8 cellular contexts compared by ENCODE assay signal in the genomic region with DNA sequence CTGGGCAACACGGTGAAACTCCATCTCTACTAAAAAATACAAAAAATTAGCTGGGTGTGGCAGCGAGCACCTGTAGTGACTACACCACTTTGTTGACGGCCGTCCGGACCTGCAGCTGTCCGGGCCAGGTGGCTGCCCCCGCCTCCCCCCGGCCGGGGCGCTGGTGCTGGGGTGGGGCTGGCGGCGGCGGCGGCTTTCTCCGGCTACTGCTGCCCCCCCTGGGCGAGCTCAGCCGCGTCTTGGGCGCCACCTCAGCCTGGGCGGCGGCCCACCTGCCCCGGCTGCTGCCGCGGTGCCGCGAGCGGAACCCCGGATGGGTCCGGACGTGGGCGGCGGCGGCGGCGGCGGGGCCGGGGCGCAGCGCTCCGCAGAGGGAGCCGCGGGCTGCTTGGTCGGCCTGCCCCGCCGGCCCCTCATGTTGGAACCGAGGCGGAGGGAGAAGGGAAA. TPM values are rescaled to one million over a fixed set of nuclear protein-coding genes. Genes with fewer than 3 reads are reported as not detected.
A peak's percentile ranks its signal among the peaks of the same experiment; 100 is the strongest.
DNase-seq lines count a peak whose midpoint lies in the region; ATAC-seq and TF ChIP-seq lines count a peak whose summit lies in the region.
"Not testable (repeated sequence)": the region's sequence is repeated elsewhere in the genome, so short reads cannot be mapped to it uniquely, and the experiment has no call there.

No MANE protein-coding gene starts in this region.

- H3K27ac Mint-ChIP-seq in activated naive CD8-positive, alpha-beta T cell treated with anti-CD3 and anti-CD28 coated beads, Interleukin-2, amount 10 ng/mL, durations not matched to agents 7 days and 5 days, result peak overlapping the region; percentile 84
- H3K27ac Mint-ChIP-seq in neural crest cell (ENCODE audit: unreplicated experiment), result peak overlapping the region; percentile 94

- not testable (repeated sequence) for TF ChIP-seq EP300 in stomach (IDR thresholded peaks at IDR 0.05)

- not testable (repeated sequence) for TF ChIP-seq POLR2A in stomach (IDR thresholded peaks at IDR 0.05)

- not testable (repeated sequence) for TF ChIP-seq CTCF in neural crest cell (conservative IDR thresholded peaks at IDR 0.05); stomach (IDR thresholded peaks at IDR 0.05)

- not testable (repeated sequence) for ATAC-seq in activated naive CD8-positive, alpha-beta T cell treated with anti-CD3 and anti-CD28 coated beads, Interleukin-2, amount 10 ng/mL, durations not matched to agents 7 days and 5 days (ENCODE audit: low read depth)

- H3K9me2 ChIP-seq in GM23248 (ENCODE audit: insufficient read depth), result not testable (repeated sequence)

- not testable (repeated sequence) for H3K27me3 Mint-ChIP-seq in activated naive CD8-positive, alpha-beta T cell treated with anti-CD3 and anti-CD28 coated beads, Interleukin-2, amount 10 ng/mL, durations not matched to agents 7 days and 5 days; neural crest cell (ENCODE audit: low read depth)

- in situ Hi-C loops in GM23248 (cut with MboI), result not testable (repeated sequence)

- H3K36me3 Mint-ChIP-seq in activated naive CD8-positive, alpha-beta T cell treated with anti-CD3 and anti-CD28 coated beads, Interleukin-2, amount 10 ng/mL, durations not matched to agents 7 days and 5 days; neural crest cell (ENCODE audit: low read depth): not testable (repeated sequence)

- intact Hi-C loops in head of caudate nucleus (cut with DNase I); stomach (cut with DNase I; ENCODE audit: low total_unique reads): not testable (repeated sequence)

- not testable (repeated sequence) for H4K20me1 ChIP-seq in GM23248 (ENCODE audit: insufficient read depth)

- peak overlapping the region; percentile 83; the same call in 1 of the 2 replicates for H2AFZ ChIP-seq in GM23248

- POLR2A ChIA-PET in activated naive CD8-positive, alpha-beta T cell treated with anti-CD3 and anti-CD28 coated beads, Interleukin-2, amount 10 ng/mL, durations not matched to agents 7 days and 5 days (lab: Charles Lee), result interaction anchor here (1.2 to 1.7 kb wide), 3 partner anchors 41 to 182 kb away, joined by 4 to 6 read pairs (median 4); no protein-coding TSS in a partner anchor

- H3F3A ChIP-seq in GM23248 (ENCODE audit: insufficient read depth), result not testable (repeated sequence)

- H3K36me3 ChIP-seq in ES-I3 (ENCODE audit: insufficient read depth, low read length); GM23248 (ENCODE audit: low read depth); stomach: not testable (repeated sequence)

- H3K4me1 ChIP-seq in ES-I3 (ENCODE audit: insufficient read depth, low read length); GM23248 (ENCODE audit: insufficient read depth): not testable (repeated sequence)
- peaks cover 0 to 18% (median 9%) of the 10 kb centered on the region in 4 donors for H3K4me1 ChIP-seq in stomach

- not testable (repeated sequence) for H3K9me3 ChIP-seq in ES-I3 (ENCODE audit: control insufficient read depth, insufficient read depth, low read length); GM23248 (ENCODE audit: low read depth); stomach

- H3K4me2 ChIP-seq in GM23248 (ENCODE audit: unreplicated experiment), result peak overlapping the region; percentile 78

- peaks cover 17% of the 10 kb centered on the region for H3K4me1 Mint-ChIP-seq in activated naive CD8-positive, alpha-beta T cell treated with anti-CD3 and anti-CD28 coated beads, Interleukin-2, amount 10 ng/mL, durations not matched to agents 7 days and 5 days
- not testable (repeated sequence) for H3K4me1 Mint-ChIP-seq in neural crest cell

- not testable (repeated sequence) for H3K9me3 Mint-ChIP-seq in activated naive CD8-positive, alpha-beta T cell treated with anti-CD3 and anti-CD28 coated beads, Interleukin-2, amount 10 ng/mL, durations not matched to agents 7 days and 5 days; neural crest cell

- not testable (repeated sequence) for H3K79me2 ChIP-seq in GM23248 (ENCODE audit: insufficient read depth)

- H3K4me3 ChIP-seq in GM23248 (peak overlapping the region; percentile 79), stomach (peak overlapping the region; percentile 51 to 92 (median 75))

- DNase-seq in GM23248, result peak; percentile 49
- peak; percentile 36 for DNase-seq in HT1080 (ENCODE audit: low read depth)
- peak; percentile 9 for DNase-seq in SIG-M5 treated with dmso at 0.1 percent for 504 hours (lab: John Stamatoyannopoulos, UW; ENCODE audit: unreplicated experiment)
- DNase-seq in activated naive CD8-positive, alpha-beta T cell treated with anti-CD3 and anti-CD28 coated beads, Interleukin-2, amount 10 ng/mL, durations not matched to agents 7 days and 5 days; neural crest cell (ENCODE audit: low read depth, low spot score): not testable (repeated sequence)
- DNase-seq in head of caudate nucleus, result peak in 38 of 42 donors; percentile 18 to 76 (median 56)
- peak; percentile 68 for DNase-seq in stomach

- H3K27me3 ChIP-seq in GM23248 (replicated peaks; ENCODE audit: insufficient read depth); stomach: not testable (repeated sequence)

- peak overlapping the region; percentile 83 for H3K4me3 Mint-ChIP-seq in activated naive CD8-positive, alpha-beta T cell treated with anti-CD3 and anti-CD28 coated beads, Interleukin-2, amount 10 ng/mL, durations not matched to agents 7 days and 5 days
- peak overlapping the region; percentile 94 for H3K4me3 Mint-ChIP-seq in neural crest cell

- peak overlapping the region; percentile 85; the same call in 1 of the 2 replicates for H3K9ac ChIP-seq in ES-I3 (ENCODE audit: low read depth, low read length)
- H3K9ac ChIP-seq in GM23248, result peak overlapping the region; percentile 84

- H3K27ac ChIP-seq in GM23248 (peak overlapping the region; percentile 62), stomach (peak overlapping the region; percentile 95 to 99 (median 97))

- 1 to 3% methylated on average over 19 to 35 of the region's 47 CpGs for WGBS in GM23248 (ENCODE audit: low coverage in 1 of 2, low lambda C conversion rate in 2 of 2, missing lambda C conversion rate in 2 of 2), 2 experiments
- WGBS in stomach, 5 donors, result 0% methylated on average over 2 to 47 of the region's 47 CpGs

RNA-seq across cellular contexts. Expression of a gene that starts 0.4 kb away (rescaled TPM):
- 3.1 and 5.6 TPM in 2 replicates for total RNA-seq in GM23248 (2014; rRNA removed; shearing (Covaris generic))
- polyA plus RNA-seq in GM23248 (2016; fragmentation: Nextera tagmentation; extraction: Ambion mirVana), result 3.0 and 5.7 TPM in 2 replicates
- 1.3 and 2.0 TPM in 2 replicates for total RNA-seq in HT1080 (2014; rRNA removed; shearing (Covaris generic))
- polyA plus RNA-seq in HT1080 (2015; cell fraction: cytosol; rRNA removed), result 0.15 and 0.46 TPM in 2 replicates
- polyA plus RNA-seq in HT1080 (2015; cell fraction: nucleus; rRNA removed), result 2.3 and 4.8 TPM in 2 replicates
- total RNA-seq in activated naive CD8-positive, alpha-beta T cell treated with anti-CD3 and anti-CD28 coated beads, Interleukin-2, amount 10 ng/mL, durations not matched to agents 7 days and 5 days, result 10 to 100 TPM; 18.4 to 20.5 TPM
- 21.2 and 22.8 TPM in 2 replicates for total RNA-seq in neural crest cell
- 10 to 100 TPM in 3 of 5 donors, 1 to 10 TPM in 2; 2.3 to 19.6 (median 10.5) TPM for total RNA-seq in stomach
- 1 to 10 TPM; 1.6 to 3.3 (median 2.7) TPM for polyA plus RNA-seq in stomach
